Comparison of ENCODE assay signal across 8 cellular contexts in genomic region chr15:64152507-64153387, GRCh38. TPM values are rescaled to one million over a fixed set of nuclear protein-coding genes. Genes with fewer than 3 reads are reported as not detected.
DNase-seq lines count a peak whose midpoint lies in the region; ATAC-seq and TF ChIP-seq lines count a peak whose summit lies in the region.

No MANE protein-coding gene starts in this region.

- no peaks in the 10 kb centered on the region for H3K79me2 ChIP-seq in GM23248 (ENCODE audit: insufficient read depth)

- no peak overlapping the region for H2AFZ ChIP-seq in GM23248

- H3K27me3 ChIP-seq in GM23248 (replicated peaks; ENCODE audit: insufficient read depth) (peaks cover 10% of the 10 kb centered on the region; the same call in 1 of the 2 replicates), esophagus squamous epithelium (peaks cover 0 to 28% (median 6%) of the 10 kb centered on the region in 4 donors)

- peaks cover 12% of the 10 kb centered on the region for H3K27me3 Mint-ChIP-seq in T-helper 1 cell treated with Interleukin-12 subunit alpha and Interleukin-12 subunit beta and Interleukin-4 antibody, amounts not matched to agents 30 μg/mL and 1 μg/mL, for 36 hours (ENCODE audit: low read depth)

- in situ Hi-C loops in GM23248 (cut with MboI), result no loop called here

- TF ChIP-seq CTCF in esophagus squamous epithelium (IDR thresholded peaks at IDR 0.05), result no peak

- peak overlapping the region; percentile 42 for H3K4me3 Mint-ChIP-seq in T-helper 1 cell treated with Interleukin-12 subunit alpha and Interleukin-12 subunit beta and Interleukin-4 antibody, amounts not matched to agents 30 μg/mL and 1 μg/mL, for 36 hours

- peaks cover 24% of the 10 kb centered on the region for H3K4me1 Mint-ChIP-seq in T-helper 1 cell treated with Interleukin-12 subunit alpha and Interleukin-12 subunit beta and Interleukin-4 antibody, amounts not matched to agents 30 μg/mL and 1 μg/mL, for 36 hours (ENCODE audit: low read depth)

- no peaks in the 10 kb centered on the region for H3K9me3 ChIP-seq in GM23248 (ENCODE audit: low read depth)
- H3K9me3 ChIP-seq in esophagus squamous epithelium, result no peaks in the 10 kb centered on the region

- peaks cover 24% of the 10 kb centered on the region for H3K36me3 Mint-ChIP-seq in T-helper 1 cell treated with Interleukin-12 subunit alpha and Interleukin-12 subunit beta and Interleukin-4 antibody, amounts not matched to agents 30 μg/mL and 1 μg/mL, for 36 hours (ENCODE audit: low read depth)

- H3K9me3 Mint-ChIP-seq in T-helper 1 cell treated with Interleukin-12 subunit alpha and Interleukin-12 subunit beta and Interleukin-4 antibody, amounts not matched to agents 30 μg/mL and 1 μg/mL, for 36 hours, result no peaks in the 10 kb centered on the region

- no peaks in the 10 kb centered on the region for H3K9me2 ChIP-seq in GM23248 (ENCODE audit: insufficient read depth)

- DNase-seq in T-helper 1 cell, result no peak
- no peak for DNase-seq in GM23248
- DNase-seq in RPMI8226, result peak; percentile 62
- no peak for DNase-seq in esophagus squamous epithelium (lab: John Stamatoyannopoulos, UW)
- no peak for DNase-seq in sciatic nerve (ENCODE audit: low spot score)
- no peak for DNase-seq in 8988T

- H3K27ac ChIP-seq in GM23248 (no peak overlapping the region), esophagus squamous epithelium (no peak overlapping the region)

- ATAC-seq in sciatic nerve (peak; percentile 18), HG02973 (IDR thresholded peaks at IDR 0.05; ENCODE audit: unreplicated experiment) (no peak)

- H3K36me3 ChIP-seq in GM23248 (ENCODE audit: low read depth), result peaks cover 23% of the 10 kb centered on the region; the same call in 1 of the 2 replicates
- peaks cover 19 to 38% (median 28%) of the 10 kb centered on the region in 3 donors for H3K36me3 ChIP-seq in esophagus squamous epithelium

- H3K4me2 ChIP-seq in GM23248 (ENCODE audit: unreplicated experiment), result peak overlapping the region; percentile 80

- peaks cover 50% of the 10 kb centered on the region for H3F3A ChIP-seq in GM23248 (ENCODE audit: insufficient read depth)

- 31 to 35% methylated on average over 27 of the region's 27 CpGs for WGBS in GM23248 (ENCODE audit: low coverage in 1 of 2, low lambda C conversion rate in 2 of 2, missing lambda C conversion rate in 2 of 2), 2 experiments
- WGBS in esophagus squamous epithelium, 2 donors, result 25 to 41% methylated on average over 7 to 14 of the region's 27 CpGs

- no peak overlapping the region for H3K4me3 ChIP-seq in GM23248
- H3K4me3 ChIP-seq in esophagus squamous epithelium, result peak overlapping the region; percentile 36 to 66 (median 47)

- H3K9ac ChIP-seq in GM23248, result no peak overlapping the region

- TF ChIP-seq POLR2A in esophagus squamous epithelium (IDR thresholded peaks at IDR 0.05), result no peak

- intact Hi-C loops in esophagus squamous epithelium (cut with DNase I) (loop anchor here (10.0 kb wide), 2 partner anchors 48 to 202 kb away; partner anchors contain the start of gene CSNK1G1), sciatic nerve (cut with DNase I) (loop anchor here (10.0 kb wide), 1 partner anchor 58 kb away; the partner anchor contains the start of genes CIAO2A and SNX1)

- H3K4me1 ChIP-seq in GM23248 (ENCODE audit: insufficient read depth), result no peaks in the 10 kb centered on the region
- peaks cover 17 to 39% (median 27%) of the 10 kb centered on the region in 3 donors for H3K4me1 ChIP-seq in esophagus squamous epithelium

- H3K27ac Mint-ChIP-seq in T-helper 1 cell treated with Interleukin-12 subunit alpha and Interleukin-12 subunit beta and Interleukin-4 antibody, amounts not matched to agents 30 μg/mL and 1 μg/mL, for 36 hours, result no peak overlapping the region

- no peaks in the 10 kb centered on the region for H4K20me1 ChIP-seq in GM23248 (ENCODE audit: insufficient read depth)

RNA-seq across cellular contexts. Expression of gene SNX22, which starts 1.2 kb away (rescaled TPM):
- not detected in 2 replicates for total RNA-seq in GM23248 (2014; rRNA removed; shearing (Covaris generic))
- 0.66 and 0.94 TPM in 2 replicates for polyA plus RNA-seq in GM23248 (2016; fragmentation: Nextera tagmentation; extraction: Ambion mirVana)
- total RNA-seq in esophagus squamous epithelium, result under 1 TPM in 1 of 4 donors, not detected in 3; 0.19 TPM
- total RNA-seq in sciatic nerve, result 2.1 TPM

RNA-seq across cellular contexts. Expression of gene PPIB, which starts 10.1 kb away (rescaled TPM):
- 994 and 1,188 TPM in 2 replicates for total RNA-seq in GM23248 (2014; rRNA removed; shearing (Covaris generic))
- 1,748 and 1,763 TPM in 2 replicates for polyA plus RNA-seq in GM23248 (2016; fragmentation: Nextera tagmentation; extraction: Ambion mirVana)
- 100 to 1,000 TPM; 246 to 363 (median 313) TPM for total RNA-seq in esophagus squamous epithelium
- 218 TPM for total RNA-seq in sciatic nerve

RNA-seq across cellular contexts. Expression of gene SNX1, which starts 57.0 kb away (rescaled TPM):
- 34.9 and 40.5 TPM in 2 replicates for total RNA-seq in GM23248 (2014; rRNA removed; shearing (Covaris generic))
- polyA plus RNA-seq in GM23248 (2016; fragmentation: Nextera tagmentation; extraction: Ambion mirVana), result 102 and 103 TPM in 2 replicates
- 10 to 100 TPM; 39.9 to 71.1 (median 52.0) TPM for total RNA-seq in esophagus squamous epithelium
- total RNA-seq in sciatic nerve, result 178 TPM

RNA-seq across cellular contexts. Expression of gene CIAO2A, which starts 59.1 kb away (rescaled TPM):
- total RNA-seq in GM23248 (2014; rRNA removed; shearing (Covaris generic)), result 40.5 and 53.9 TPM in 2 replicates
- 93.2 and 93.8 TPM in 2 replicates for polyA plus RNA-seq in GM23248 (2016; fragmentation: Nextera tagmentation; extraction: Ambion mirVana)
- total RNA-seq in esophagus squamous epithelium, result 10 to 100 TPM; 36.6 to 76.6 (median 50.7) TPM
- 26.3 TPM for total RNA-seq in sciatic nerve
